8 cellular contexts compared by ENCODE assay signal in the genomic region with DNA sequence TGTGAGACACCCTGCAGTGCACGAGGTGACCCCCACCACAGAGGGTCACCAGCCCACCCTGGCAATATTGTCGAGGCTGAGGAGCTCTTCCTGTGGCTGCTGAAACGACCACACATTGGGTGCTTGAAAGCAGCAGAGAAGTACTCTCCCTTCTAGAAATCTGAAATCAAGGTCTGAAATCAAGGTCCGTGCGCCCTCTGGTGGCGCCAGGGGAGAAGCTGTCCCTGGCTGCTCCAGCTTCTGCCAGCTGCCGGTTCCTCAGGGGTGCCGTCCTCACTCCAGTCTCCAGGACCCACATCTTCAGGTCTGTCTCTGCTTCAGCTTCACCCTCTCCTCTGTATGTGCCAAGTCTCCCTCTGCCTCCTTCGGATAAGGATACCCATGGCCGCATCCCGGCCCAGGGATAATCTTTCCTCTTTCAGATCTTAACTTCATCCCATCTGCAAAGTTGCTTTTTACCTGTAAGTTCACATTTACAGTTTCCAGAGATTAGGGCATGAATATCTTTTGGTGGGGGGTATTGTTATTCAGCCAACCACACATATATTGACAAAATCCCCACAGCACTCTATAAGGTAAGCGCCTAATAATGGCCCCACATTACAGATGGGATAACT.
DNase-seq lines count a peak whose midpoint lies in the region; ATAC-seq and TF ChIP-seq lines count a peak whose summit lies in the region.

No MANE protein-coding gene starts in this region.

- H3K9me3 ChIP-seq in HCT116 (ENCODE audit: control insufficient read depth in 1 of 2, insufficient read depth in 1 of 2, low read depth in 1 of 2, low read length in 2 of 2) (no peaks in the 10 kb centered on the region), right lobe of liver (no peaks in the 10 kb centered on the region)

- no peaks in the 10 kb centered on the region for H3K36me3 ChIP-seq in HCT116 (ENCODE audit: control insufficient read depth in 1 of 2, insufficient read depth in 2 of 2, low read length in 2 of 2)
- H3K36me3 ChIP-seq in right lobe of liver, result no peaks in the 10 kb centered on the region

- H3K4me1 ChIP-seq in HCT116 (ENCODE audit: control insufficient read depth in 1 of 2, insufficient read depth in 2 of 2, low read length in 2 of 2) (no peaks in the 10 kb centered on the region), right lobe of liver (no peaks in the 10 kb centered on the region)

- H3K9ac ChIP-seq in HCT116 (ENCODE audit: low read length), result no peak overlapping the region

- H3K27ac ChIP-seq in C4-2B (no peak overlapping the region), HCT116 (ENCODE audit: low read depth, low read length) (no peak overlapping the region), coronary artery (no peak overlapping the region), right lobe of liver (no peak overlapping the region)

- no peak overlapping the region for H3K4me2 ChIP-seq in HCT116 (ENCODE audit: low read length)

- H3K79me2 ChIP-seq in HCT116 (ENCODE audit: insufficient read depth, low read length), result no peaks in the 10 kb centered on the region

- intact Hi-C loops in HCT116 (cut with micrococcal nuclease) (loop anchor here (1.0 kb wide), 1 partner anchor 626 kb away; no protein-coding TSS in a partner anchor), right lobe of liver (cut with DNase I) (no loop called here)

- H3K9me2 ChIP-seq in HCT116 (ENCODE audit: insufficient read depth), result no peaks in the 10 kb centered on the region

- peaks cover 21% of the 10 kb centered on the region; the same call in 1 of the 2 replicates for H3K27me3 ChIP-seq in HCT116 (ENCODE audit: insufficient read depth, low read length)
- no peaks in the 10 kb centered on the region for H3K27me3 ChIP-seq in right lobe of liver

- ATAC-seq in HCT116 (peak; percentile 95), right lobe of liver (peak; percentile 78 to 87 (median 80))

- no TSS peak for BruUV-seq in HCT116 (replicated peaks; lab: Mats Ljungman, UMichigan)

- TF ChIP-seq CTCF in C4-2B (conservative IDR thresholded peaks at IDR 0.05) (peak; percentile 95), HCT116 (IDR thresholded peaks at IDR 0.05 in 2 of 3, conservative IDR thresholded peaks at IDR 0.05 in 1 of 3; ENCODE audit: borderline replicate concordance in 1 of 3, insufficient read depth in 1 of 3, low read depth in 2 of 3, low read length in 2 of 3) (peak; percentile 33 to 94 (median 92); a peak in 5 of 6 replicates), coronary artery (IDR thresholded peaks at IDR 0.05) (peak; percentile 74), right lobe of liver (IDR thresholded peaks at IDR 0.05) (peak; percentile 58 to 96 (median 86))

- TF ChIP-seq RAD21 in HCT116 (IDR thresholded peaks at IDR 0.05; ENCODE audit: low read depth), result peak; percentile 62

- no peak overlapping the region for H2AFZ ChIP-seq in HCT116 (ENCODE audit: low read depth, low read length, poor library complexity, severe bottlenecking)

- POLR2A ChIA-PET in HCT116 (lab: Charles Lee), result no interaction called here

- CTCF ChIA-PET in HCT116 (lab: Charles Lee), result interaction anchor here (0.7 to 1.9 kb wide), 25 partner anchors 9 to 633 kb away, joined by 3 to 14 read pairs (median 4); no protein-coding TSS in a partner anchor

- H4K20me1 ChIP-seq in HCT116 (ENCODE audit: insufficient read depth), result no peaks in the 10 kb centered on the region

- DNase-seq in HCT116 (ENCODE audit: low read depth, low spot score), result peak; percentile 36
- peak; percentile 53 to 89 for DNase-seq in NCI-H526 (lab: John Stamatoyannopoulos, UW)
- DNase-seq in activated CD4-positive, alpha-beta T cell treated with anti-CD3 and anti-CD28 coated beads, Interleukin-2, amount 50 U/mL, for 1 hour, result peak; percentile 71
- no peak for DNase-seq in coronary artery (ENCODE audit: low spot score)
- DNase-seq in right lobe of liver, result peak; percentile 64 to 72 (median 72)
- peak; percentile 30 to 44 (median 39) for DNase-seq in stimulated activated CD4-positive, alpha-beta T cell treated with anti-CD3 and anti-CD28 coated beads, TNF-alpha, amount 100 ng/mL, for 4 hours (ENCODE audit: low read depth in 3 of 3)
- no peak for DNase-seq in GF-D8 (lab: John Stamatoyannopoulos, UW)

- no peak for TF ChIP-seq POLR2A in HCT116 (IDR thresholded peaks at IDR 0.05; ENCODE audit: borderline replicate concordance, extremely low read depth, insufficient read depth, insufficient read length)
- no peak for TF ChIP-seq POLR2A in right lobe of liver (IDR thresholded peaks at IDR 0.05)

- RAD21 ChIA-PET in HCT116 (lab: Charles Lee; ENCODE audit: low non-redundant PET in 1 of 2, low total read pairs in 2 of 2, uncharacterized antibody in 2 of 2, unreplicated experiment in 2 of 2), result interaction anchor here (0.6 to 1.0 kb wide), 2 partner anchors 626 kb away, joined by 3 read pairs; no protein-coding TSS in a partner anchor

- WGBS in right lobe of liver (ENCODE audit: insufficient coverage, low coverage, low lambda C conversion rate, missing lambda C conversion rate), result 2% methylated on average over 5 of the region's 12 CpGs

- no peak overlapping the region for H3K4me3 ChIP-seq in HCT116 (replicated peaks in 1 of 2; ENCODE audit: low read depth in 1 of 2, low read length in 2 of 2)
- H3K4me3 ChIP-seq in coronary artery, result no peak overlapping the region
- H3K4me3 ChIP-seq in right lobe of liver, result no peak overlapping the region

TF ChIP-seq in HCT116, 20 proteins besides CTCF, POLR2A, EP300 and RAD21:
- TF ChIP-seq ELF1 (IDR thresholded peaks at IDR 0.05; ENCODE audit: borderline replicate concordance, low read depth) (no peak), POLR2AphosphoS5 (IDR thresholded peaks at IDR 0.05; ENCODE audit: low read depth, low read length) (no peak), EZH2 (IDR thresholded peaks at IDR 0.05) (no peak), JUND (IDR thresholded peaks at IDR 0.05) (no peak), ZFX (IDR thresholded peaks at IDR 0.05) (no peak)
- TF ChIP-seq, protein P1, sequence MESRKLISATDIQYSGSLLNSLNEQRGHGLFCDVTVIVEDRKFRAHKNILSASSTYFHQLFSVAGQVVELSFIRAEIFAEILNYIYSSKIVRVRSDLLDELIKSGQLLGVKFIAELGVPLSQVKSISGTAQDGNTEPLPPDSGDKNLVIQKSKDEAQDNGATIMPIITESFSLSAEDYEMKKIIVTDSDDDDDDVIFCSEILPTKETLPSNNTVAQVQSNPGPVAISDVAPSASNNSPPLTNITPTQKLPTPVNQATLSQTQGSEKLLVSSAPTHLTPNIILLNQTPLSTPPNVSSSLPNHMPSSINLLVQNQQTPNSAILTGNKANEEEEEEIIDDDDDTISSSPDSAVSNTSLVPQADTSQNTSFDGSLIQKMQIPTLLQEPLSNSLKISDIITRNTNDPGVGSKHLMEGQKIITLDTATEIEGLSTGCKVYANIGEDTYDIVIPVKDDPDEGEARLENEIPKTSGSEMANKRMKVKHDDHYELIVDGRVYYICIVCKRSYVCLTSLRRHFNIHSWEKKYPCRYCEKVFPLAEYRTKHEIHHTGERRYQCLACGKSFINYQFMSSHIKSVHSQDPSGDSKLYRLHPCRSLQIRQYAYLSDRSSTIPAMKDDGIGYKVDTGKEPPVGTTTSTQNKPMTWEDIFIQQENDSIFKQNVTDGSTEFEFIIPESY (IDR thresholded peaks at IDR 0.05; ENCODE audit: extremely low read depth, insufficient replicate concordance, low read length), result no peak
TF ChIP-seq in HCT116: peak in this region for 0.

Comparison
In these comparisons a context has a peak if more than half of its experiments do, and no peak if none do; other contexts are left out.
1. DNase-seq: peak in HCT116 (single experiment), NCI-H526 (2 of 2), activated CD4-positive, alpha-beta T cell treated with anti-CD3 and anti-CD28 coated beads, Interleukin-2, amount 50 U/mL, for 1 hour (single experiment), right lobe of liver (3 of 3) and stimulated activated CD4-positive, alpha-beta T cell treated with anti-CD3 and anti-CD28 coated beads, TNF-alpha, amount 100 ng/mL, for 4 hours (3 of 3); none in coronary artery (single experiment) and GF-D8 (single experiment).
2. Peak in every context shown above with its lines, with median percentiles within 50 percentile points of each other: CTCF ChIP-seq.